ENCODE assay signal across 26 cellular contexts in genomic region chr9:115032300-115032699, GRCh38.
"Had no signal": no experiment of that assay in that cellular context is flagged by ENCODE, and none has a peak within 500 bp of the region (broad histone marks: within the 10 kb centered on the region; RNA-seq: fewer than 3 reads in every experiment).

No MANE protein-coding gene starts in this region.

- DNase-seq: activated CD4-positive, alpha-beta memory T cell treated with anti-CD3 and anti-CD28 coated beads, Interleukin-2, amount 10 ng/mL, durations not matched to agents 7 days and 5 days; activated CD4-positive, alpha-beta T cell treated with anti-CD3 and anti-CD28 coated beads for 36 hours; activated CD4-positive, alpha-beta T cell treated with anti-CD3 and anti-CD28 coated beads, Interleukin-2, amount 50 U/mL, for 1 hour; activated gamma-delta T cell; activated naive CD4-positive, alpha-beta T cell treated with anti-CD3 and anti-CD28 coated beads for 36 hours; activated T-cell treated with anti-CD3 and anti-CD28 coated beads for 4 hours; activated T-cell treated with anti-CD3 and anti-CD28 coated beads, Interleukin-2, amount 50 U/mL, for 48 hours; amygdala; Kasumi-1; NCI-H1092; NCI-H1417; NCI-H1930; NCI-H2171; NCI-H226; NCI-H526; NCI-H774; Peyer's patch; Right ventricle myocardium superior; SK-N-SH; T-helper 1 cell had no signal

- H3K4me3 Mint-ChIP-seq: activated CD4-positive, alpha-beta memory T cell treated with anti-CD3 and anti-CD28 coated beads, Interleukin-2, amount 10 ng/mL, durations not matched to agents 7 days and 5 days; activated CD4-positive, alpha-beta T cell treated with anti-CD3 and anti-CD28 coated beads for 36 hours; activated naive CD4-positive, alpha-beta T cell treated with anti-CD3 and anti-CD28 coated beads for 36 hours; activated naive CD8-positive, alpha-beta T cell; activated T-helper 17 cell treated with anti-CD3 and anti-CD28 coated beads, Interleukin-2, amount 50 U/mL, for 72 hours; brain had no signal

- H3K27me3 Mint-ChIP-seq: brain had no signal

- H3K4me3 ChIP-seq: Peyer's patch, SJCRH30 had no signal

- H3K9me3 Mint-ChIP-seq: activated CD4-positive, alpha-beta memory T cell treated with anti-CD3 and anti-CD28 coated beads, Interleukin-2, amount 10 ng/mL, durations not matched to agents 7 days and 5 days; activated naive CD4-positive, alpha-beta T cell treated with anti-CD3 and anti-CD28 coated beads for 36 hours; activated T-helper 17 cell treated with anti-CD3 and anti-CD28 coated beads, Interleukin-2, amount 50 U/mL, for 72 hours; brain had no signal

- H3K9me3 ChIP-seq: Peyer's patch, SJCRH30, SK-N-SH had no signal

- H3K4me1 ChIP-seq: SJCRH30 had no signal

- ATAC-seq: activated CD4-positive, alpha-beta T cell treated with anti-CD3 and anti-CD28 coated beads for 36 hours; activated T-helper 17 cell treated with anti-CD3 and anti-CD28 coated beads, Interleukin-2, amount 50 U/mL, for 72 hours had no signal

- H3K27me3 ChIP-seq: Peyer's patch, SJCRH30 had no signal

- H3K27ac ChIP-seq: RWPE1, SJCRH30, VCaP had no signal

- H3K36me3 Mint-ChIP-seq: activated naive CD8-positive, alpha-beta T cell had no signal

- H3K9ac ChIP-seq: SK-N-SH had no signal

- H3K27ac Mint-ChIP-seq: activated CD4-positive, alpha-beta memory T cell treated with anti-CD3 and anti-CD28 coated beads, Interleukin-2, amount 10 ng/mL, durations not matched to agents 7 days and 5 days; activated CD4-positive, alpha-beta T cell treated with anti-CD3 and anti-CD28 coated beads for 36 hours; activated naive CD4-positive, alpha-beta T cell treated with anti-CD3 and anti-CD28 coated beads for 36 hours; activated naive CD8-positive, alpha-beta T cell; activated T-helper 17 cell treated with anti-CD3 and anti-CD28 coated beads, Interleukin-2, amount 50 U/mL, for 72 hours had no signal
